ENCODE assay signal across 1 cellular context in the genomic region with DNA sequence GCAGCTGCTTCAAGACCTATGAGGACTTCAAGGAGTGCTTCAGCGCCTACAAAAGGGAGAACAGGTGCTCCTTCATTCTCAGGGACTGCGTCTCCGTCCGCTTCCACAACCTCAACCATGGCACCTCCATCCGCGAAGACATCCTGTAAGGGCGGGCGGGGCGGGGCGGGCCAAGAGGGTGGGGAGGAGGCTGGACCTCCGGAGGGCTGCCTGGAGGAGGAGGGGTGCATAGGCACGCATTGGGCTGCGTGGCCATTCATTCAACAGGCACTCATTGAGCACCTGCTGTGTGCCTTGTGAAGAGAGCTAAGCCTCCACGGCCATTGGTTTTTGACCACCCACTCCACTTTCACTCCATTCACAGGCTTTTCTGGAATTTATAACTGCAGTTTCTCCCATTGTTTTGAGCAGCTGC.
TF ChIP-seq lines count a peak whose summit lies in the region.

No MANE protein-coding gene starts in this region.

TF ChIP-seq in HEK293, 187 proteins besides CTCF, POLR2A, EP300 and RAD21 (continued from another document):
- TF ChIP-seq, protein P1, sequence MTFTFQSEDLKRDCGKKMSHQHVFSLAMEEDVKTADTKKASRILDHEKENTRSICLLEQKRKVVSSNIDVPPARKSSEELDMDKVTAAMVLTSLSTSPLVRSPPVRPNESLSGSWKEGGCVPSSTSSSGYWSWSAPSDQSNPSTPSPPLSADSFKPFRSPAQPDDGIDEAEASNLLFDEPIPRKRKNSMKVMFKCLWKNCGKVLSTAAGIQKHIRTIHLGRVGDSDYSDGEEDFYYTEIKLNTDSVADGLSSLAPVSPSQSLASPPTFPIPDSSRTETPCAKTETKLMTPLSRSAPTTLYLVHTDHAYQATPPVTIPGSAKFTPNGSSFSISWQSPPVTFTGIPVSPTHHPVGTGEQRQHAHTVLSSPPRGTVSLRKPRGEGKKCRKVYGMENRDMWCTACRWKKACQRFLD (tag by site-specific recombination; IDR thresholded peaks at IDR 0.05): no peak
- no peak for TF ChIP-seq SP3 (tag by site-specific recombination; IDR thresholded peaks at IDR 0.05)
- TF ChIP-seq ZFP41 (tag by site-specific recombination; IDR thresholded peaks at IDR 0.05; ENCODE audit: borderline replicate concordance): no peak
- TF ChIP-seq ZNF670 (tag by site-specific recombination; IDR thresholded peaks at IDR 0.05; ENCODE audit: low read depth): no peak
- TF ChIP-seq, protein P2, sequence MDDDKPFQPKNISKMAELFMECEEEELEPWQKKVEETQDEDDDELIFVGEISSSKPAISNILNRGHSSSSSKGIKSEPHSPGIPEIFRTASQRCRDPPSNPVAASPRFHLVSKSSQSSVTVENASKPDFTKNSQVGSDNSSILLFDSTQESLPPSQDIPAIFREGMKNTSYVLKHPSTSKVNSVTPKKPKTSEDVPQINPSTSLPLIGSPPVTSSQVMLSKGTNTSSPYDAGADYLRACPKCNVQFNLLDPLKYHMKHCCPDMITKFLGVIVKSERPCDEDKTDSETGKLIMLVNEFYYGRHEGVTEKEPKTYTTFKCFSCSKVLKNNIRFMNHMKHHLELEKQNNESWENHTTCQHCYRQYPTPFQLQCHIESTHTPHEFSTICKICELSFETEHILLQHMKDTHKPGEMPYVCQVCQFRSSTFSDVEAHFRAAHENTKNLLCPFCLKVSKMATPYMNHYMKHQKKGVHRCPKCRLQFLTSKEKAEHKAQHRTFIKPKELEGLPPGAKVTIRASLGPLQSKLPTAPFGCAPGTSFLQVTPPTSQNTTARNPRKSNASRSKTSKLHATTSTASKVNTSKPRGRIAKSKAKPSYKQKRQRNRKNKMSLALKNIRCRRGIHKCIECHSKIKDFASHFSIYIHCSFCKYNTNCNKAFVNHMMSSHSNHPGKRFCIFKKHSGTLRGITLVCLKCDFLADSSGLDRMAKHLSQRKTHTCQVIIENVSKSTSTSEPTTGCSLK (tag by site-specific recombination; IDR thresholded peaks at IDR 0.05): no peak
- no peak for TF ChIP-seq ZNF664 (tag by site-specific recombination; IDR thresholded peaks at IDR 0.05)
- TF ChIP-seq ZSCAN30 (tag by site-specific recombination; IDR thresholded peaks at IDR 0.05): 0 out of 2 replicates have a peak, but pooled peaks have one; percentile 46
- TF ChIP-seq, protein P3, sequence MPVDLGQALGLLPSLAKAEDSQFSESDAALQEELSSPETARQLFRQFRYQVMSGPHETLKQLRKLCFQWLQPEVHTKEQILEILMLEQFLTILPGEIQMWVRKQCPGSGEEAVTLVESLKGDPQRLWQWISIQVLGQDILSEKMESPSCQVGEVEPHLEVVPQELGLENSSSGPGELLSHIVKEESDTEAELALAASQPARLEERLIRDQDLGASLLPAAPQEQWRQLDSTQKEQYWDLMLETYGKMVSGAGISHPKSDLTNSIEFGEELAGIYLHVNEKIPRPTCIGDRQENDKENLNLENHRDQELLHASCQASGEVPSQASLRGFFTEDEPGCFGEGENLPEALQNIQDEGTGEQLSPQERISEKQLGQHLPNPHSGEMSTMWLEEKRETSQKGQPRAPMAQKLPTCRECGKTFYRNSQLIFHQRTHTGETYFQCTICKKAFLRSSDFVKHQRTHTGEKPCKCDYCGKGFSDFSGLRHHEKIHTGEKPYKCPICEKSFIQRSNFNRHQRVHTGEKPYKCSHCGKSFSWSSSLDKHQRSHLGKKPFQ (tag by site-specific recombination; IDR thresholded peaks at IDR 0.05): no peak
- TF ChIP-seq TRIM28 (IDR thresholded peaks at IDR 0.05; ENCODE audit: borderline replicate concordance, low read length): no peak
- TF ChIP-seq ZXDB (tag by site-specific recombination; IDR thresholded peaks at IDR 0.05): no peak
- 0 out of 2 replicates have a peak, but pooled peaks have one; percentile 5 for TF ChIP-seq ZNF394 (tag by site-specific recombination; IDR thresholded peaks at IDR 0.05; ENCODE audit: borderline replicate concordance)
- TF ChIP-seq ZNF391 (tag by site-specific recombination; IDR thresholded peaks at IDR 0.05; ENCODE audit: borderline replicate concordance, low read depth): 0 out of 2 replicates have a peak, but pooled peaks have one; percentile 50
- TF ChIP-seq ZNF596 (tag by site-specific recombination; IDR thresholded peaks at IDR 0.05): no peak
- no peak for TF ChIP-seq ZNF654 (tag by site-specific recombination; IDR thresholded peaks at IDR 0.05; ENCODE audit: low read depth)
- no peak for TF ChIP-seq ZNF302 (tag by site-specific recombination; IDR thresholded peaks at IDR 0.05; ENCODE audit: low read depth)
- TF ChIP-seq ZNF404 (tag by site-specific recombination; IDR thresholded peaks at IDR 0.05): no peak
- no peak for TF ChIP-seq ZNF10 (tag by site-specific recombination; IDR thresholded peaks at IDR 0.05)
- no peak for TF ChIP-seq ZNF274 (IDR thresholded peaks at IDR 0.05; ENCODE audit: low read length)
- no peak for TF ChIP-seq ZNF274 (tag by site-specific recombination; IDR thresholded peaks at IDR 0.05; ENCODE audit: borderline replicate concordance)
- no peak for TF ChIP-seq ZNF433 (tag by site-specific recombination; IDR thresholded peaks at IDR 0.05; ENCODE audit: low read depth)
- no peak for TF ChIP-seq GLIS2 (tag by site-specific recombination; IDR thresholded peaks at IDR 0.05)
- TF ChIP-seq SP2 (tag by site-specific recombination; IDR thresholded peaks at IDR 0.05): no peak
- TF ChIP-seq ZNF19 (tag by site-specific recombination; IDR thresholded peaks at IDR 0.05; ENCODE audit: low read depth): no peak
- no peak for TF ChIP-seq ZNF311 (tag by site-specific recombination; IDR thresholded peaks at IDR 0.05; ENCODE audit: borderline replicate concordance)
- no peak for TF ChIP-seq ZNF16 (tag by site-specific recombination; IDR thresholded peaks at IDR 0.05; ENCODE audit: low read depth)
- TF ChIP-seq ZBTB48 (tag by site-specific recombination; IDR thresholded peaks at IDR 0.05): no peak; the same call in 1 of the 2 replicates
- no peak for TF ChIP-seq ZNF114 (tag by site-specific recombination; IDR thresholded peaks at IDR 0.05)
- TF ChIP-seq HOXA7 (CRISPR knock-in tag; IDR thresholded peaks at IDR 0.05; ENCODE audit: borderline replicate concordance): no peak
- TF ChIP-seq, protein P4, sequence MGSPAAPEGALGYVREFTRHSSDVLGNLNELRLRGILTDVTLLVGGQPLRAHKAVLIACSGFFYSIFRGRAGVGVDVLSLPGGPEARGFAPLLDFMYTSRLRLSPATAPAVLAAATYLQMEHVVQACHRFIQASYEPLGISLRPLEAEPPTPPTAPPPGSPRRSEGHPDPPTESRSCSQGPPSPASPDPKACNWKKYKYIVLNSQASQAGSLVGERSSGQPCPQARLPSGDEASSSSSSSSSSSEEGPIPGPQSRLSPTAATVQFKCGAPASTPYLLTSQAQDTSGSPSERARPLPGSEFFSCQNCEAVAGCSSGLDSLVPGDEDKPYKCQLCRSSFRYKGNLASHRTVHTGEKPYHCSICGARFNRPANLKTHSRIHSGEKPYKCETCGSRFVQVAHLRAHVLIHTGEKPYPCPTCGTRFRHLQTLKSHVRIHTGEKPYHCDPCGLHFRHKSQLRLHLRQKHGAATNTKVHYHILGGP (tag by site-specific recombination; IDR thresholded peaks at IDR 0.05): no peak
TF ChIP-seq in HEK293: peak in this region for 5.
